Comparison of ENCODE assay signal across 1 cellular context in genomic region chr19:3612901-3613741, GRCh38.
A peak's percentile ranks its signal among the peaks of the same experiment; 100 is the strongest.
TF ChIP-seq lines count a peak whose summit lies in the region.

No MANE protein-coding gene starts in this region.

TF ChIP-seq in K562, 482 proteins besides CTCF, POLR2A, EP300 and RAD21 (continues in another document):
- TF ChIP-seq DLX4 (CRISPR knock-in tag; IDR thresholded peaks at IDR 0.05): no peak
- TF ChIP-seq ZNF740 (CRISPR knock-in tag; IDR thresholded peaks at IDR 0.05): no peak
- no peak for TF ChIP-seq ZNF740 (tag; IDR thresholded peaks at IDR 0.05)
- peak; percentile 99 for TF ChIP-seq MGA (IDR thresholded peaks at IDR 0.05)
- no peak for TF ChIP-seq ZNF197 (CRISPR knock-in tag; IDR thresholded peaks at IDR 0.05; ENCODE audit: low read depth)
- TF ChIP-seq CUX1 (CRISPR knock-in tag; IDR thresholded peaks at IDR 0.05): no peak
- no peak for TF ChIP-seq AFF4 (CRISPR knock-in tag; IDR thresholded peaks at IDR 0.05)
- no peak for TF ChIP-seq ZBTB49 (CRISPR knock-in tag; IDR thresholded peaks at IDR 0.05; ENCODE audit: borderline replicate concordance)
- no peak for TF ChIP-seq ZNF609 (CRISPR knock-in tag; IDR thresholded peaks at IDR 0.05; ENCODE audit: borderline replicate concordance)
- no peak for TF ChIP-seq MIER1 (IDR thresholded peaks at IDR 0.05; ENCODE audit: low read depth)
- TF ChIP-seq FIP1L1 (IDR thresholded peaks at IDR 0.05; ENCODE audit: low read depth, low read length, poor library complexity, severe bottlenecking): peak; percentile 69
- TF ChIP-seq ARID2 (IDR thresholded peaks at IDR 0.05): no peak
- no peak for TF ChIP-seq PHF21A (IDR thresholded peaks at IDR 0.05; ENCODE audit: borderline replicate concordance, low read depth)
- TF ChIP-seq ZNF232 (CRISPR knock-in tag; IDR thresholded peaks at IDR 0.05): no peak
- TF ChIP-seq STAG1 (CRISPR knock-in tag; IDR thresholded peaks at IDR 0.05; ENCODE audit: borderline replicate concordance): no peak
